ENCODE assay signal across 12 cellular contexts in the genomic region with DNA sequence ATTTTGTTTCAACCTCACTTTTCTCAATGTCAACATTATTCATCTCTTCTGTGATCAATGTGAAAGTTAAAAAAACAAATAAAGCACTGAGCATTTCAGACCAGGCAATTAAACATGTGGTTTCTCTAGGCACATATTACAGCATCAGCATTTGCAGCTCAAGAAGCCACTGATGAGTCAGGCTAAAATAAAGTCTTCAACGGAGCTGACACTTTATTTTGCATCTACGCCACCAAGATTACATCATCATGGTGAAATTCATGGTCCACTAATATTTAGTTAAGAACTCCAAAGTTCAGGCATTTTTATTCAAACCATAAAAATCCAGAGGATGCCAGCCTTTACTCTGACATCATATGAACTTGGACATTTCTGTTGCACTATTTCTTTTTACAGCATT.
DNase-seq lines count a peak whose midpoint lies in the region; ATAC-seq lines count a peak whose summit lies in the region.
"Had no signal": no experiment of that assay in that cellular context is flagged by ENCODE, and none has a peak within 500 bp of the region (broad histone marks: within the 10 kb centered on the region; RNA-seq: fewer than 3 reads in every experiment).

No MANE protein-coding gene starts in this region.

- no peak overlapping the region for H3K9ac ChIP-seq in adipocyte (ENCODE audit: low read length)

- no peaks in the 10 kb centered on the region for H3K9me3 ChIP-seq in adipocyte (ENCODE audit: control insufficient read depth, low read length)
- H3K9me3 ChIP-seq: tibial nerve had no signal

- DNase-seq in DMS53 (lab: John Stamatoyannopoulos, UW), result peak; percentile 58
- DNase-seq in DMS53 treated with DMSO at 0.1 percent for 48 hours (lab: John Stamatoyannopoulos, UW; ENCODE audit: unreplicated experiment), result no peak
- peak; percentile 95 for DNase-seq in adipocyte (ENCODE audit: low read depth)
- peak; percentile 80 for DNase-seq in glomerular visceral epithelial cell (ENCODE audit: extremely low spot score)
- DNase-seq in smooth muscle cell of the brain vasculature (ENCODE audit: low read depth, low spot score), result peak; percentile 62
- DNase-seq in AML-193 (lab: John Stamatoyannopoulos, UW), result no peak
- DNase-seq: effector memory CD4-positive, alpha-beta T cell; NCI-H2081 treated with DMSO at 0.1 percent for 48 hours had no signal

- H3K36me3 ChIP-seq in adipocyte (ENCODE audit: control insufficient read depth, insufficient read depth, low read length, severe bottlenecking), result no peaks in the 10 kb centered on the region
- H3K36me3 ChIP-seq: tibial nerve had no signal

- H3K4me3 ChIP-seq in adipocyte (ENCODE audit: low read length), result peak overlapping the region; percentile 42
- H3K4me3 ChIP-seq: GM12878, tibial nerve had no signal

- no peaks in the 10 kb centered on the region for H3K27me3 ChIP-seq in adipocyte (replicated peaks; ENCODE audit: control insufficient read depth, insufficient read depth, low read length)
- H3K27me3 ChIP-seq: tibial nerve had no signal

- H3K4me1 ChIP-seq in adipocyte (ENCODE audit: control insufficient read depth, insufficient read depth, low read length), result peaks cover 17% of the 10 kb centered on the region

- no peak for ATAC-seq in GM19467 (IDR thresholded peaks at IDR 0.05; ENCODE audit: unreplicated experiment)
- no peak for ATAC-seq in HG02885 (IDR thresholded peaks at IDR 0.05; ENCODE audit: poor library complexity, unreplicated experiment)
- ATAC-seq: GM12878 had no signal

Comparison
In these comparisons a context has a peak if more than half of its experiments do, and no peak if none do; other contexts are left out.
1. DNase-seq: peak in DMS53 (single experiment), adipocyte (single experiment), glomerular visceral epithelial cell (single experiment) and smooth muscle cell of the brain vasculature (single experiment); none in DMS53 treated with DMSO at 0.1 percent for 48 hours (single experiment) and AML-193 (0 of 2).